Comparison of ENCODE assay signal across 9 cellular contexts in the genomic region with DNA sequence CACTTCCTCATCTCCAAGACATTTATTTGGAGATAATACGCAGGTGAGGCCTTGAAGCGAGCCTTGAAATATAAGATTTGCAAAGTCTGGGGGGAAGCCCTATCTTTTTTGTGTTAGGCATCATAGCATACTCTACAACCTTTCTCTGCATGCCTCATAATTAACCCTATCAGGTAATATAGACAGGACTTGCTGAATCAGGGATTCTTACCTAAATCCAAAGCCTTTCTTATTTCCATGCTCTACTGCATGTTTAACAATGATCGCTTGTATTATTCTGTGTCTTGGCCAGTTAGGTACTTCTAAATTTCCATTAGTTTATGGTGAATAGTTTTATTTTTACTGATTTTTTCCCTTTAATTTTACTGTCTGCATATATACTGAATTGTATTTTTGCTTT. TPM values are rescaled to one million over a fixed set of nuclear protein-coding genes. Genes with fewer than 3 reads are reported as not detected.
"Had no signal": no experiment of that assay in that cellular context is flagged by ENCODE, and none has a peak within 500 bp of the region (broad histone marks: within the 10 kb centered on the region; RNA-seq: fewer than 3 reads in every experiment).

No MANE protein-coding gene starts in this region.

- FAIRE-seq: HTR-8/SVneo had no signal

- DNase-seq: IMR-90, KBM-7, KG1 had no signal

- H3K4me2 ChIP-seq: KMS-11 had no signal

- H3K27ac ChIP-seq: HL-60, KMS-11 had no signal

- H3K9ac ChIP-seq: KMS-11 had no signal

RNA-seq across cellular contexts. Expression of a gene that starts 19.1 kb away (rescaled TPM):
- total RNA-seq: HT-29, HT1080, IMR-90 had no signal
- polyA plus RNA-seq: IgD-negative memory B cell, IMR-90 had no signal
